Comparison of ENCODE assay signal across 1 cellular context in the genomic region with DNA sequence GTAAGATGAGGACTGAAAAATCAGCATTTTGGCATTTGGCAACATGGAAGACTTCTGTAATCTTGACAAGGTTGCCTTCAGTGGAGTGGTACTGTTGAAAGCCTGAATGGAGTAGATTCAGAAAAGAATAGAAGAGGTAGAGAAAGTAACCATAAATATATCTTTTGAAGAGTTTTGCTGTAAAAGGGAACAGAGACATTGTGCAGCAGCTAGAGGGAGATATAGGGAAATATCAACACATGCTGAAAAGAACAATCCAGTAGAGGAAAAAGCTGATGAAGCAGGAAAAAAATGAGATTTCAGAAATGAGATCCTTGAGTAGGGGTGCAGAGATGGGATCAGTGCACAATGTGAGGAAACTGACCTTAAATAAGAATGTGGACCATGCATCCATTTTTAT.
TF ChIP-seq lines count a peak whose summit lies in the region.

No MANE protein-coding gene starts in this region.

TF ChIP-seq in liver, 16 proteins besides CTCF, POLR2A, EP300 and RAD21 (continued from another document):
- TF ChIP-seq REST (IDR thresholded peaks at IDR 0.05), result no peak
- TF ChIP-seq HNF4G (IDR thresholded peaks at IDR 0.05), result no peak
- no peak for TF ChIP-seq SP1 (IDR thresholded peaks at IDR 0.05)
- TF ChIP-seq ATF3 (IDR thresholded peaks at IDR 0.05), result no peak
- TF ChIP-seq NR2F2 (IDR thresholded peaks at IDR 0.05), result no peak
- no peak for TF ChIP-seq FOXA2 (IDR thresholded peaks at IDR 0.05)
- TF ChIP-seq JUND (IDR thresholded peaks at IDR 0.05), result no peak
- no peak for TF ChIP-seq GABPA (IDR thresholded peaks at IDR 0.05 in 1 of 2, conservative IDR thresholded peaks at IDR 0.05 in 1 of 2)
- no peak for TF ChIP-seq HNF4A (conservative IDR thresholded peaks at IDR 0.05)
